ENCODE assay signal across 11 cellular contexts in genomic region chr14:76091036-76091435, GRCh38.
DNase-seq lines count a peak whose midpoint lies in the region; ATAC-seq and TF ChIP-seq lines count a peak whose summit lies in the region.
"Had no signal": no experiment of that assay in that cellular context is flagged by ENCODE, and none has a peak within 500 bp of the region (broad histone marks: within the 10 kb centered on the region; RNA-seq: fewer than 3 reads in every experiment).

No MANE protein-coding gene starts in this region.

- no peak for ATAC-seq in activated CD8-positive, alpha-beta T cell treated with anti-CD3 and anti-CD28 coated beads for 36 hours
- ATAC-seq in stimulated activated naive CD8-positive, alpha-beta T cell treated with anti-CD3 and anti-CD28 coated beads, Interleukin-15, amount 100 ng/mL, for 72 hours: no peak

- no peaks in the 10 kb centered on the region for H3K36me3 ChIP-seq in BE2C

- POLR2A ChIA-PET in activated CD8-positive, alpha-beta T cell treated with anti-CD3 and anti-CD28 coated beads for 36 hours (lab: Charles Lee): no interaction called here

- H3K4me3 Mint-ChIP-seq in endothelial cell (ENCODE audit: unreplicated experiment): no peak overlapping the region
- H3K4me3 Mint-ChIP-seq in nephron: no peak overlapping the region
- no peak overlapping the region for H3K4me3 Mint-ChIP-seq in activated CD8-positive, alpha-beta T cell treated with anti-CD3 and anti-CD28 coated beads for 36 hours
- H3K4me3 Mint-ChIP-seq in stimulated activated naive CD8-positive, alpha-beta T cell treated with anti-CD3 and anti-CD28 coated beads, Interleukin-15, amount 100 ng/mL, for 72 hours: no peak overlapping the region
- H3K4me3 Mint-ChIP-seq in T-helper 2 cell treated with Interferon-gamma antibody and Interleukin-4, amounts not matched to agents 5 μg/mL and 100 μg/mL, for 36 hours: no peak overlapping the region
- H3K4me3 Mint-ChIP-seq: activated naive CD8-positive, alpha-beta T cell treated with anti-CD3 and anti-CD28 coated beads, Interleukin-2, amount 10 ng/mL, durations not matched to agents 7 days and 5 days; T-helper 1 cell treated with Interleukin-12 subunit alpha and Interleukin-12 subunit beta and Interleukin-4 antibody, amounts not matched to agents 30 μg/mL and 1 μg/mL, for 36 hours had no signal

- no peak overlapping the region for H3K4me3 ChIP-seq in BE2C (ENCODE audit: low read depth, low read length)

- CTCF ChIA-PET in activated CD8-positive, alpha-beta T cell treated with anti-CD3 and anti-CD28 coated beads for 36 hours (lab: Charles Lee): no interaction called here

- peaks cover 4% of the 10 kb centered on the region for H3K27me3 Mint-ChIP-seq in endothelial cell (ENCODE audit: unreplicated experiment)
- peaks cover 11% of the 10 kb centered on the region for H3K27me3 Mint-ChIP-seq in nephron (ENCODE audit: low read depth)
- H3K27me3 Mint-ChIP-seq in activated CD8-positive, alpha-beta T cell treated with anti-CD3 and anti-CD28 coated beads for 36 hours: no peaks in the 10 kb centered on the region
- H3K27me3 Mint-ChIP-seq in stimulated activated naive CD8-positive, alpha-beta T cell treated with anti-CD3 and anti-CD28 coated beads, Interleukin-15, amount 100 ng/mL, for 72 hours: peaks cover 6% of the 10 kb centered on the region
- no peaks in the 10 kb centered on the region for H3K27me3 Mint-ChIP-seq in T-helper 2 cell treated with Interferon-gamma antibody and Interleukin-4, amounts not matched to agents 5 μg/mL and 100 μg/mL, for 36 hours (ENCODE audit: low read depth)

- H3K9me3 Mint-ChIP-seq in endothelial cell (ENCODE audit: unreplicated experiment) (no peaks in the 10 kb centered on the region), nephron (no peaks in the 10 kb centered on the region)
- no peaks in the 10 kb centered on the region for H3K9me3 Mint-ChIP-seq in activated CD8-positive, alpha-beta T cell treated with anti-CD3 and anti-CD28 coated beads for 36 hours
- no peaks in the 10 kb centered on the region for H3K9me3 Mint-ChIP-seq in stimulated activated naive CD8-positive, alpha-beta T cell treated with anti-CD3 and anti-CD28 coated beads, Interleukin-15, amount 100 ng/mL, for 72 hours
- no peaks in the 10 kb centered on the region for H3K9me3 Mint-ChIP-seq in T-helper 2 cell treated with Interferon-gamma antibody and Interleukin-4, amounts not matched to agents 5 μg/mL and 100 μg/mL, for 36 hours
- H3K9me3 Mint-ChIP-seq: activated naive CD8-positive, alpha-beta T cell treated with anti-CD3 and anti-CD28 coated beads, Interleukin-2, amount 10 ng/mL, durations not matched to agents 7 days and 5 days; T-helper 1 cell treated with Interleukin-12 subunit alpha and Interleukin-12 subunit beta and Interleukin-4 antibody, amounts not matched to agents 30 μg/mL and 1 μg/mL, for 36 hours had no signal

- no peaks in the 10 kb centered on the region for H3K4me1 ChIP-seq in BE2C

- H3K36me3 Mint-ChIP-seq in endothelial cell (ENCODE audit: low read depth, unreplicated experiment) (peaks cover 2% of the 10 kb centered on the region), nephron (ENCODE audit: low read depth) (no peaks in the 10 kb centered on the region)
- H3K36me3 Mint-ChIP-seq in activated CD8-positive, alpha-beta T cell treated with anti-CD3 and anti-CD28 coated beads for 36 hours (ENCODE audit: low read depth): no peaks in the 10 kb centered on the region
- no peaks in the 10 kb centered on the region for H3K36me3 Mint-ChIP-seq in T-helper 2 cell treated with Interferon-gamma antibody and Interleukin-4, amounts not matched to agents 5 μg/mL and 100 μg/mL, for 36 hours (ENCODE audit: low read depth)
- H3K36me3 Mint-ChIP-seq: activated naive CD8-positive, alpha-beta T cell treated with anti-CD3 and anti-CD28 coated beads, Interleukin-2, amount 10 ng/mL, durations not matched to agents 7 days and 5 days had no signal

- DNase-seq in BE2C (peak; percentile 46), LHCN-M2 (ENCODE audit: low read depth) (peak; percentile 23), endothelial cell (ENCODE audit: low spot score) (peak; percentile 22), HK-2 (ENCODE audit: unreplicated experiment) (no peak)
- no peak for DNase-seq in activated CD8-positive, alpha-beta T cell treated with anti-CD3 and anti-CD28 coated beads for 36 hours
- DNase-seq in stimulated activated naive CD8-positive, alpha-beta T cell treated with anti-CD3 and anti-CD28 coated beads, Interleukin-15, amount 100 ng/mL, for 72 hours: no peak
- no peak for DNase-seq in T-helper 2 cell treated with Interferon-gamma antibody and Interleukin-4, amounts not matched to agents 5 μg/mL and 100 μg/mL, for 36 hours (ENCODE audit: low spot score)
- DNase-seq: activated naive CD8-positive, alpha-beta T cell treated with anti-CD3 and anti-CD28 coated beads, Interleukin-2, amount 10 ng/mL, durations not matched to agents 7 days and 5 days; DMS79 treated with DMSO at 0.1 percent for 48 hours had no signal

- H3K4me1 Mint-ChIP-seq in endothelial cell (ENCODE audit: unreplicated experiment) (peaks cover 23% of the 10 kb centered on the region), nephron (peaks cover 37% of the 10 kb centered on the region)
- no peaks in the 10 kb centered on the region for H3K4me1 Mint-ChIP-seq in activated CD8-positive, alpha-beta T cell treated with anti-CD3 and anti-CD28 coated beads for 36 hours (ENCODE audit: low read depth)
- no peaks in the 10 kb centered on the region for H3K4me1 Mint-ChIP-seq in stimulated activated naive CD8-positive, alpha-beta T cell treated with anti-CD3 and anti-CD28 coated beads, Interleukin-15, amount 100 ng/mL, for 72 hours
- H3K4me1 Mint-ChIP-seq in T-helper 2 cell treated with Interferon-gamma antibody and Interleukin-4, amounts not matched to agents 5 μg/mL and 100 μg/mL, for 36 hours (ENCODE audit: low read depth): no peaks in the 10 kb centered on the region

- H3K27me3 ChIP-seq in BE2C: no peaks in the 10 kb centered on the region; the same call in 1 of the 2 replicates

- peak; percentile 47 for TF ChIP-seq CTCF in BE2C (IDR thresholded peaks at IDR 0.05; ENCODE audit: low read depth, low read length)
- TF ChIP-seq CTCF in endothelial cell (IDR thresholded peaks at IDR 0.05; ENCODE audit: unreplicated experiment): no peak
- TF ChIP-seq CTCF in nephron (IDR thresholded peaks at IDR 0.05; ENCODE audit: unreplicated experiment in 3 of 3): peak in 1 of 3 experiments; percentile 12
- no peak for TF ChIP-seq CTCF in activated CD8-positive, alpha-beta T cell treated with anti-CD3 and anti-CD28 coated beads for 36 hours (IDR thresholded peaks at IDR 0.05)

- H3K27ac Mint-ChIP-seq in endothelial cell (ENCODE audit: unreplicated experiment): no peak overlapping the region
- peak overlapping the region; percentile 35 to 56 (median 37) for H3K27ac Mint-ChIP-seq in nephron
- no peak overlapping the region for H3K27ac Mint-ChIP-seq in activated CD8-positive, alpha-beta T cell treated with anti-CD3 and anti-CD28 coated beads for 36 hours
- H3K27ac Mint-ChIP-seq in stimulated activated naive CD8-positive, alpha-beta T cell treated with anti-CD3 and anti-CD28 coated beads, Interleukin-15, amount 100 ng/mL, for 72 hours: no peak overlapping the region
- H3K27ac Mint-ChIP-seq in T-helper 2 cell treated with Interferon-gamma antibody and Interleukin-4, amounts not matched to agents 5 μg/mL and 100 μg/mL, for 36 hours: no peak overlapping the region
- H3K27ac Mint-ChIP-seq: activated naive CD8-positive, alpha-beta T cell treated with anti-CD3 and anti-CD28 coated beads, Interleukin-2, amount 10 ng/mL, durations not matched to agents 7 days and 5 days; T-helper 1 cell treated with Interleukin-12 subunit alpha and Interleukin-12 subunit beta and Interleukin-4 antibody, amounts not matched to agents 30 μg/mL and 1 μg/mL, for 36 hours had no signal

- intact Hi-C loops in activated CD8-positive, alpha-beta T cell treated with anti-CD3 and anti-CD28 coated beads for 36 hours (cut with micrococcal nuclease): no loop called here

- H3K9me3 ChIP-seq in BE2C: no peaks in the 10 kb centered on the region

Comparison
In these comparisons a context has a peak if more than half of its experiments do, and no peak if none do; other contexts are left out.
1. DNase-seq: peak in BE2C (single experiment), LHCN-M2 (single experiment) and endothelial cell (single experiment); none in activated CD8-positive, alpha-beta T cell treated with anti-CD3 and anti-CD28 coated beads for 36 hours (single experiment), HK-2 (single experiment), stimulated activated naive CD8-positive, alpha-beta T cell treated with anti-CD3 and anti-CD28 coated beads, Interleukin-15, amount 100 ng/mL, for 72 hours (0 of 2) and T-helper 2 cell treated with Interferon-gamma antibody and Interleukin-4, amounts not matched to agents 5 μg/mL and 100 μg/mL, for 36 hours (single experiment).
2. H3K27ac Mint-ChIP-seq: peak in nephron (3 of 3); none in endothelial cell (single experiment), activated CD8-positive, alpha-beta T cell treated with anti-CD3 and anti-CD28 coated beads for 36 hours (single experiment), stimulated activated naive CD8-positive, alpha-beta T cell treated with anti-CD3 and anti-CD28 coated beads, Interleukin-15, amount 100 ng/mL, for 72 hours (0 of 2) and T-helper 2 cell treated with Interferon-gamma antibody and Interleukin-4, amounts not matched to agents 5 μg/mL and 100 μg/mL, for 36 hours (single experiment).